Comparison of ENCODE assay signal across 9 cellular contexts in genomic region chr3:152309031-152309430, GRCh38. TPM values are rescaled to one million over a fixed set of nuclear protein-coding genes. Genes with fewer than 3 reads are reported as not detected.
DNase-seq lines count a peak whose midpoint lies in the region; ATAC-seq and TF ChIP-seq lines count a peak whose summit lies in the region.
"Had no signal": no experiment of that assay in that cellular context is flagged by ENCODE, and none has a peak within 500 bp of the region (broad histone marks: within the 10 kb centered on the region; RNA-seq: fewer than 3 reads in every experiment).

No MANE protein-coding gene starts in this region.

- no peaks in the 10 kb centered on the region for H3K27me3 Mint-ChIP-seq in nephron (ENCODE audit: low read depth)

- peaks cover 33% of the 10 kb centered on the region for H3K4me1 Mint-ChIP-seq in nephron

- TF ChIP-seq CTCF in coronary artery (IDR thresholded peaks at IDR 0.05) = no peak
- no peak for TF ChIP-seq CTCF in nephron (IDR thresholded peaks at IDR 0.05; ENCODE audit: unreplicated experiment in 3 of 3)

- peaks cover 6% of the 10 kb centered on the region for H3K36me3 Mint-ChIP-seq in nephron (ENCODE audit: low read depth)

- H3K27ac ChIP-seq in coronary artery (peak overlapping the region; percentile 74 to 83), aorta (ENCODE audit: low read depth in 1 of 2, low read length in 2 of 2) (peak overlapping the region; percentile 57 to 77)

- peak; percentile 23 for ATAC-seq in Right ventricle myocardium inferior
- no peak for ATAC-seq in aorta (ENCODE audit: low FRiP score)
- ATAC-seq in GM18511 (IDR thresholded peaks at IDR 0.05; ENCODE audit: unreplicated experiment) = no peak
- ATAC-seq in HG02885 (IDR thresholded peaks at IDR 0.05; ENCODE audit: poor library complexity, unreplicated experiment) = no peak

- H3K4me1 ChIP-seq in aorta (ENCODE audit: control insufficient read depth in 1 of 2, insufficient read depth in 2 of 2, low read length in 2 of 2) = peaks cover 9 to 19% of the 10 kb centered on the region in 2 donors

- H3K27me3 ChIP-seq in aorta (ENCODE audit: control insufficient read depth in 1 of 2, insufficient read depth in 2 of 2, low read length in 1 of 2) = no peaks in the 10 kb centered on the region

- intact Hi-C loops in Right ventricle myocardium inferior (cut with DNase I) = loop anchor here (10.0 kb wide), 1 partner anchor 136 kb away; no protein-coding TSS in a partner anchor
- intact Hi-C loops in cardiac septum (cut with DNase I) = loop anchor here (10.0 kb wide), 1 partner anchor 136 kb away; no protein-coding TSS in a partner anchor
- intact Hi-C loops in aorta (cut with DNase I) = loop anchor here in 1 of 2 donors (5.0 kb wide), 1 partner anchor 37 kb away; no protein-coding TSS in a partner anchor

- 46 to 61% methylated on average over 3 of the region's 3 CpGs for WGBS in aorta, 2 donors

- H3K9me3 Mint-ChIP-seq in nephron = no peaks in the 10 kb centered on the region

- H3K27ac Mint-ChIP-seq in nephron = peak overlapping the region; percentile 36 to 91 (median 51)

- H3K4me3 Mint-ChIP-seq in nephron = no peak overlapping the region

- H3K4me3 ChIP-seq in coronary artery (peak overlapping the region; percentile 21), aorta (ENCODE audit: low read length in 2 of 2) (peak overlapping the region in 1 of 2 donors; percentile 40)

- H3K9me3 ChIP-seq in aorta (ENCODE audit: control insufficient read depth, low read length) = no peaks in the 10 kb centered on the region

- peaks cover 0 to 3% of the 10 kb centered on the region in 2 donors for H3K36me3 ChIP-seq in aorta (ENCODE audit: control insufficient read depth in 1 of 2, insufficient read depth in 2 of 2, low read length in 1 of 2)

- DNase-seq in Right ventricle myocardium inferior (ENCODE audit: missing footprints) (no peak), cardiac septum (ENCODE audit: low spot score) (no peak), coronary artery (ENCODE audit: low spot score) (no peak), aorta (no peak), NCI-H524 (lab: John Stamatoyannopoulos, UW) (no peak)
- DNase-seq: NCI-H446 treated with DMSO at 0.1 percent for 48 hours had no signal

RNA-seq across cellular contexts. Expression of gene MBNL1, which starts 40.3 kb away (rescaled TPM):
- total RNA-seq in Right ventricle myocardium inferior (180 TPM), cardiac septum (178 TPM), aorta (100 to 1,000 TPM; 485 to 689 TPM)
- 100 to 1,000 TPM; 141 to 182 TPM for polyA plus RNA-seq in aorta
